1 cellular context compared by ENCODE assay signal in the genomic region with DNA sequence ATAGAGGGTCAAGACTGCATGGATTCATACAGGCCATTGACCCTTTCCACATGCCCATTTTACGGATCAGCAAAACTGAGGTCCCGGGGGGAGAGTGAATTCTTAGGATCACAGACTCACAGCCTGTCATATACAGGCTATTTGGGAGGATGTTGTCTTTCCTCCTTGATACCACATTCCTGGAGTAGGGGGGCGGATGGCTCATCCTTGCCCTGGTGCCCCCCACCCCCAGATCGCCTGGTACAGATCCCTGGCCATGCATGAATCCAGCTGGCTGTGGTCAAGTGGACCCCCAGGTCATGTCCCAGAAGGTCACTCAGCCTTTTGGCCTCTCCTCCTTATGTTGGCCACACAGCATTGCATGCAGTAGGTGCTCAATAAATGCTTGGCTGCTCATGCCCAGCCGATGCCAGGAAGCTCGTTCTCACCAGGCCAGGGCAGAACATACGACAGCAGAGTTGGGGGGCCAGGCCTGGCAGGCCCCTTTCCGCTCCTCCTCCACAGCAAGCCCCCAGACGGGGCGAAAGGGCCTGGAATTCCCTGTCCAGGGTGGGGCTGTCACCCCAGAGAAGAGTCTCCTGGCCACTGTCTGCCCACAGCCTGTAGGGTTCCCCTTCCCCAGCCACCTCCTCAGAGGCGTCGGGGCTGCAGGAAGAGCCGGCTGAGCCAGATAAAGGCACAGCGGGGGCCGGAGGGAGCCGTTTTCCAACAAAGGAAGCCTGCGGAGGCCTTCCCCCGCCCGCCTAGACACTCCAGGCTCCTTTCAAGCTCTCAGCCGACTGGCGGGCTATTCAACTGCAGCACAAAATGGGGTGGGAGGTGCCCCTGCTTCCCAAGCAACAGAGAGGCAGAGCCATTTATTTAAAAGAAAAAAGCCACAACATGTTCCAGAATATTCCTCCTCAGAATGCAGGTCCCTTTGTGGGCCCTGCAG.
TF ChIP-seq lines count a peak whose summit lies in the region.

No MANE protein-coding gene starts in this region.

TF ChIP-seq in K562, 482 proteins besides CTCF, POLR2A, EP300 and RAD21 (continued from another document):
- TF ChIP-seq, protein P1, sequence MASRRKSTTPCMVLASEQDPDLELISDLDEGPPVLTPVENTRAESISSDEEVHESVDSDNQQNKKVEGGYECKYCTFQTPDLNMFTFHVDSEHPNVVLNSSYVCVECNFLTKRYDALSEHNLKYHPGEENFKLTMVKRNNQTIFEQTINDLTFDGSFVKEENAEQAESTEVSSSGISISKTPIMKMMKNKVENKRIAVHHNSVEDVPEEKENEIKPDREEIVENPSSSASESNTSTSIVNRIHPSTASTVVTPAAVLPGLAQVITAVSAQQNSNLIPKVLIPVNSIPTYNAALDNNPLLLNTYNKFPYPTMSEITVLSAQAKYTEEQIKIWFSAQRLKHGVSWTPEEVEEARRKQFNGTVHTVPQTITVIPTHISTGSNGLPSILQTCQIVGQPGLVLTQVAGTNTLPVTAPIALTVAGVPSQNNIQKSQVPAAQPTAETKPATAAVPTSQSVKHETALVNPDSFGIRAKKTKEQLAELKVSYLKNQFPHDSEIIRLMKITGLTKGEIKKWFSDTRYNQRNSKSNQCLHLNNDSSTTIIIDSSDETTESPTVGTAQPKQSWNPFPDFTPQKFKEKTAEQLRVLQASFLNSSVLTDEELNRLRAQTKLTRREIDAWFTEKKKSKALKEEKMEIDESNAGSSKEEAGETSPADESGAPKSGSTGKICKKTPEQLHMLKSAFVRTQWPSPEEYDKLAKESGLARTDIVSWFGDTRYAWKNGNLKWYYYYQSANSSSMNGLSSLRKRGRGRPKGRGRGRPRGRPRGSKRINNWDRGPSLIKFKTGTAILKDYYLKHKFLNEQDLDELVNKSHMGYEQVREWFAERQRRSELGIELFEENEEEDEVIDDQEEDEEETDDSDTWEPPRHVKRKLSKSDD (conservative IDR thresholded peaks at IDR 0.05; ENCODE audit: low read length): no peak
- peak in 2 of 3 experiments; percentile 24 to 67 for TF ChIP-seq YY1 (IDR thresholded peaks at IDR 0.05; ENCODE audit: borderline replicate concordance in 1 of 3, control insufficient read depth in 1 of 3, extremely low read depth in 1 of 3, insufficient read depth in 3 of 3, insufficient read length in 1 of 3, insufficient replicate concordance in 2 of 3, low read depth in 1 of 3, low read length in 2 of 3)
- no peak for TF ChIP-seq SIX5 (IDR thresholded peaks at IDR 0.05; ENCODE audit: borderline replicate concordance in 1 of 2, insufficient read depth in 1 of 2, low read depth in 1 of 2, low read length in 2 of 2)
- TF ChIP-seq, protein P2, sequence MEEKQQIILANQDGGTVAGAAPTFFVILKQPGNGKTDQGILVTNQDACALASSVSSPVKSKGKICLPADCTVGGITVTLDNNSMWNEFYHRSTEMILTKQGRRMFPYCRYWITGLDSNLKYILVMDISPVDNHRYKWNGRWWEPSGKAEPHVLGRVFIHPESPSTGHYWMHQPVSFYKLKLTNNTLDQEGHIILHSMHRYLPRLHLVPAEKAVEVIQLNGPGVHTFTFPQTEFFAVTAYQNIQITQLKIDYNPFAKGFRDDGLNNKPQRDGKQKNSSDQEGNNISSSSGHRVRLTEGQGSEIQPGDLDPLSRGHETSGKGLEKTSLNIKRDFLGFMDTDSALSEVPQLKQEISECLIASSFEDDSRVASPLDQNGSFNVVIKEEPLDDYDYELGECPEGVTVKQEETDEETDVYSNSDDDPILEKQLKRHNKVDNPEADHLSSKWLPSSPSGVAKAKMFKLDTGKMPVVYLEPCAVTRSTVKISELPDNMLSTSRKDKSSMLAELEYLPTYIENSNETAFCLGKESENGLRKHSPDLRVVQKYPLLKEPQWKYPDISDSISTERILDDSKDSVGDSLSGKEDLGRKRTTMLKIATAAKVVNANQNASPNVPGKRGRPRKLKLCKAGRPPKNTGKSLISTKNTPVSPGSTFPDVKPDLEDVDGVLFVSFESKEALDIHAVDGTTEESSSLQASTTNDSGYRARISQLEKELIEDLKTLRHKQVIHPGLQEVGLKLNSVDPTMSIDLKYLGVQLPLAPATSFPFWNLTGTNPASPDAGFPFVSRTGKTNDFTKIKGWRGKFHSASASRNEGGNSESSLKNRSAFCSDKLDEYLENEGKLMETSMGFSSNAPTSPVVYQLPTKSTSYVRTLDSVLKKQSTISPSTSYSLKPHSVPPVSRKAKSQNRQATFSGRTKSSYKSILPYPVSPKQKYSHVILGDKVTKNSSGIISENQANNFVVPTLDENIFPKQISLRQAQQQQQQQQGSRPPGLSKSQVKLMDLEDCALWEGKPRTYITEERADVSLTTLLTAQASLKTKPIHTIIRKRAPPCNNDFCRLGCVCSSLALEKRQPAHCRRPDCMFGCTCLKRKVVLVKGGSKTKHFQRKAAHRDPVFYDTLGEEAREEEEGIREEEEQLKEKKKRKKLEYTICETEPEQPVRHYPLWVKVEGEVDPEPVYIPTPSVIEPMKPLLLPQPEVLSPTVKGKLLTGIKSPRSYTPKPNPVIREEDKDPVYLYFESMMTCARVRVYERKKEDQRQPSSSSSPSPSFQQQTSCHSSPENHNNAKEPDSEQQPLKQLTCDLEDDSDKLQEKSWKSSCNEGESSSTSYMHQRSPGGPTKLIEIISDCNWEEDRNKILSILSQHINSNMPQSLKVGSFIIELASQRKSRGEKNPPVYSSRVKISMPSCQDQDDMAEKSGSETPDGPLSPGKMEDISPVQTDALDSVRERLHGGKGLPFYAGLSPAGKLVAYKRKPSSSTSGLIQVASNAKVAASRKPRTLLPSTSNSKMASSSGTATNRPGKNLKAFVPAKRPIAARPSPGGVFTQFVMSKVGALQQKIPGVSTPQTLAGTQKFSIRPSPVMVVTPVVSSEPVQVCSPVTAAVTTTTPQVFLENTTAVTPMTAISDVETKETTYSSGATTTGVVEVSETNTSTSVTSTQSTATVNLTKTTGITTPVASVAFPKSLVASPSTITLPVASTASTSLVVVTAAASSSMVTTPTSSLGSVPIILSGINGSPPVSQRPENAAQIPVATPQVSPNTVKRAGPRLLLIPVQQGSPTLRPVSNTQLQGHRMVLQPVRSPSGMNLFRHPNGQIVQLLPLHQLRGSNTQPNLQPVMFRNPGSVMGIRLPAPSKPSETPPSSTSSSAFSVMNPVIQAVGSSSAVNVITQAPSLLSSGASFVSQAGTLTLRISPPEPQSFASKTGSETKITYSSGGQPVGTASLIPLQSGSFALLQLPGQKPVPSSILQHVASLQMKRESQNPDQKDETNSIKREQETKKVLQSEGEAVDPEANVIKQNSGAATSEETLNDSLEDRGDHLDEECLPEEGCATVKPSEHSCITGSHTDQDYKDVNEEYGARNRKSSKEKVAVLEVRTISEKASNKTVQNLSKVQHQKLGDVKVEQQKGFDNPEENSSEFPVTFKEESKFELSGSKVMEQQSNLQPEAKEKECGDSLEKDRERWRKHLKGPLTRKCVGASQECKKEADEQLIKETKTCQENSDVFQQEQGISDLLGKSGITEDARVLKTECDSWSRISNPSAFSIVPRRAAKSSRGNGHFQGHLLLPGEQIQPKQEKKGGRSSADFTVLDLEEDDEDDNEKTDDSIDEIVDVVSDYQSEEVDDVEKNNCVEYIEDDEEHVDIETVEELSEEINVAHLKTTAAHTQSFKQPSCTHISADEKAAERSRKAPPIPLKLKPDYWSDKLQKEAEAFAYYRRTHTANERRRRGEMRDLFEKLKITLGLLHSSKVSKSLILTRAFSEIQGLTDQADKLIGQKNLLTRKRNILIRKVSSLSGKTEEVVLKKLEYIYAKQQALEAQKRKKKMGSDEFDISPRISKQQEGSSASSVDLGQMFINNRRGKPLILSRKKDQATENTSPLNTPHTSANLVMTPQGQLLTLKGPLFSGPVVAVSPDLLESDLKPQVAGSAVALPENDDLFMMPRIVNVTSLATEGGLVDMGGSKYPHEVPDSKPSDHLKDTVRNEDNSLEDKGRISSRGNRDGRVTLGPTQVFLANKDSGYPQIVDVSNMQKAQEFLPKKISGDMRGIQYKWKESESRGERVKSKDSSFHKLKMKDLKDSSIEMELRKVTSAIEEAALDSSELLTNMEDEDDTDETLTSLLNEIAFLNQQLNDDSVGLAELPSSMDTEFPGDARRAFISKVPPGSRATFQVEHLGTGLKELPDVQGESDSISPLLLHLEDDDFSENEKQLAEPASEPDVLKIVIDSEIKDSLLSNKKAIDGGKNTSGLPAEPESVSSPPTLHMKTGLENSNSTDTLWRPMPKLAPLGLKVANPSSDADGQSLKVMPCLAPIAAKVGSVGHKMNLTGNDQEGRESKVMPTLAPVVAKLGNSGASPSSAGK (IDR thresholded peaks at IDR 0.05): no peak
- no peak for TF ChIP-seq MYC (IDR thresholded peaks at IDR 0.05; ENCODE audit: low read depth, low read length)
- TF ChIP-seq MYC (CRISPR knock-in tag; IDR thresholded peaks at IDR 0.05; ENCODE audit: borderline replicate concordance, low read depth): peak; percentile 76; the same call in 1 of the 2 replicates
- TF ChIP-seq LCOR (CRISPR knock-in tag; IDR thresholded peaks at IDR 0.05): peak; percentile 86
- no peak for TF ChIP-seq SREBF1 (IDR thresholded peaks at IDR 0.05; ENCODE audit: borderline replicate concordance, low read depth, low read length)
- TF ChIP-seq, protein P3, sequence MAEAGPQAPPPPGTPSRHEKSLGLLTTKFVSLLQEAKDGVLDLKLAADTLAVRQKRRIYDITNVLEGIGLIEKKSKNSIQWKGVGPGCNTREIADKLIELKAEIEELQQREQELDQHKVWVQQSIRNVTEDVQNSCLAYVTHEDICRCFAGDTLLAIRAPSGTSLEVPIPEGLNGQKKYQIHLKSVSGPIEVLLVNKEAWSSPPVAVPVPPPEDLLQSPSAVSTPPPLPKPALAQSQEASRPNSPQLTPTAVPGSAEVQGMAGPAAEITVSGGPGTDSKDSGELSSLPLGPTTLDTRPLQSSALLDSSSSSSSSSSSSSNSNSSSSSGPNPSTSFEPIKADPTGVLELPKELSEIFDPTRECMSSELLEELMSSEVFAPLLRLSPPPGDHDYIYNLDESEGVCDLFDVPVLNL (CRISPR knock-in tag; IDR thresholded peaks at IDR 0.05; ENCODE audit: low read depth): peak; percentile 84; the same call in 1 of the 2 replicates
- TF ChIP-seq ZNF584 (CRISPR knock-in tag; IDR thresholded peaks at IDR 0.05; ENCODE audit: low read depth): no peak
- TF ChIP-seq, protein P4, sequence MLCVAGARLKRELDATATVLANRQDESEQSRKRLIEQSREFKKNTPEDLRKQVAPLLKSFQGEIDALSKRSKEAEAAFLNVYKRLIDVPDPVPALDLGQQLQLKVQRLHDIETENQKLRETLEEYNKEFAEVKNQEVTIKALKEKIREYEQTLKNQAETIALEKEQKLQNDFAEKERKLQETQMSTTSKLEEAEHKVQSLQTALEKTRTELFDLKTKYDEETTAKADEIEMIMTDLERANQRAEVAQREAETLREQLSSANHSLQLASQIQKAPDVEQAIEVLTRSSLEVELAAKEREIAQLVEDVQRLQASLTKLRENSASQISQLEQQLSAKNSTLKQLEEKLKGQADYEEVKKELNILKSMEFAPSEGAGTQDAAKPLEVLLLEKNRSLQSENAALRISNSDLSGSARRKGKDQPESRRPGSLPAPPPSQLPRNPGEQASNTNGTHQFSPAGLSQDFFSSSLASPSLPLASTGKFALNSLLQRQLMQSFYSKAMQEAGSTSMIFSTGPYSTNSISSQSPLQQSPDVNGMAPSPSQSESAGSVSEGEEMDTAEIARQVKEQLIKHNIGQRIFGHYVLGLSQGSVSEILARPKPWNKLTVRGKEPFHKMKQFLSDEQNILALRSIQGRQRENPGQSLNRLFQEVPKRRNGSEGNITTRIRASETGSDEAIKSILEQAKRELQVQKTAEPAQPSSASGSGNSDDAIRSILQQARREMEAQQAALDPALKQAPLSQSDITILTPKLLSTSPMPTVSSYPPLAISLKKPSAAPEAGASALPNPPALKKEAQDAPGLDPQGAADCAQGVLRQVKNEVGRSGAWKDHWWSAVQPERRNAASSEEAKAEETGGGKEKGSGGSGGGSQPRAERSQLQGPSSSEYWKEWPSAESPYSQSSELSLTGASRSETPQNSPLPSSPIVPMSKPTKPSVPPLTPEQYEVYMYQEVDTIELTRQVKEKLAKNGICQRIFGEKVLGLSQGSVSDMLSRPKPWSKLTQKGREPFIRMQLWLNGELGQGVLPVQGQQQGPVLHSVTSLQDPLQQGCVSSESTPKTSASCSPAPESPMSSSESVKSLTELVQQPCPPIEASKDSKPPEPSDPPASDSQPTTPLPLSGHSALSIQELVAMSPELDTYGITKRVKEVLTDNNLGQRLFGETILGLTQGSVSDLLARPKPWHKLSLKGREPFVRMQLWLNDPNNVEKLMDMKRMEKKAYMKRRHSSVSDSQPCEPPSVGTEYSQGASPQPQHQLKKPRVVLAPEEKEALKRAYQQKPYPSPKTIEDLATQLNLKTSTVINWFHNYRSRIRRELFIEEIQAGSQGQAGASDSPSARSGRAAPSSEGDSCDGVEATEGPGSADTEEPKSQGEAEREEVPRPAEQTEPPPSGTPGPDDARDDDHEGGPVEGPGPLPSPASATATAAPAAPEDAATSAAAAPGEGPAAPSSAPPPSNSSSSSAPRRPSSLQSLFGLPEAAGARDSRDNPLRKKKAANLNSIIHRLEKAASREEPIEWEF (CRISPR knock-in tag; IDR thresholded peaks at IDR 0.05): no peak
- no peak for TF ChIP-seq ZNF133 (CRISPR knock-in tag; IDR thresholded peaks at IDR 0.05)
- no peak; the same call in 1 of the 2 replicates for TF ChIP-seq FOXM1 (IDR thresholded peaks at IDR 0.05; ENCODE audit: low read depth)
- TF ChIP-seq FOXM1 (CRISPR knock-in tag; IDR thresholded peaks at IDR 0.05; ENCODE audit: low read depth): no peak
- TF ChIP-seq PML (IDR thresholded peaks at IDR 0.05; ENCODE audit: low read length): peak; percentile 27; the same call in 1 of the 2 replicates
- TF ChIP-seq POLR2G (IDR thresholded peaks at IDR 0.05; ENCODE audit: low read depth, low read length): peak; percentile 58; the same call in 1 of the 2 replicates
- no peak for TF ChIP-seq POLR3G (IDR thresholded peaks at IDR 0.05; ENCODE audit: extremely low read depth, insufficient read length, insufficient replicate concordance)
- TF ChIP-seq ZNF764 (CRISPR knock-in tag; IDR thresholded peaks at IDR 0.05; ENCODE audit: low read depth): no peak
- TF ChIP-seq MCM2 (IDR thresholded peaks at IDR 0.05; ENCODE audit: low read depth): no peak
- TF ChIP-seq NCOA6 (IDR thresholded peaks at IDR 0.05): no peak
- no peak for TF ChIP-seq ZNF408 (CRISPR knock-in tag; IDR thresholded peaks at IDR 0.05; ENCODE audit: low read depth)
- no peak for TF ChIP-seq NFATC3 (IDR thresholded peaks at IDR 0.05)
- TF ChIP-seq NR3C1 (CRISPR knock-in tag; IDR thresholded peaks at IDR 0.05): no peak
- TF ChIP-seq KHSRP (IDR thresholded peaks at IDR 0.05): no peak
- no peak for TF ChIP-seq ZNF445 (CRISPR knock-in tag; IDR thresholded peaks at IDR 0.05; ENCODE audit: low read depth)
- TF ChIP-seq RBM17 (IDR thresholded peaks at IDR 0.05; ENCODE audit: borderline replicate concordance, low read depth, low read length): no peak
- no peak for TF ChIP-seq RFX1 (IDR thresholded peaks at IDR 0.05)
